Comparison of ENCODE assay signal across 23 cellular contexts in the genomic region with DNA sequence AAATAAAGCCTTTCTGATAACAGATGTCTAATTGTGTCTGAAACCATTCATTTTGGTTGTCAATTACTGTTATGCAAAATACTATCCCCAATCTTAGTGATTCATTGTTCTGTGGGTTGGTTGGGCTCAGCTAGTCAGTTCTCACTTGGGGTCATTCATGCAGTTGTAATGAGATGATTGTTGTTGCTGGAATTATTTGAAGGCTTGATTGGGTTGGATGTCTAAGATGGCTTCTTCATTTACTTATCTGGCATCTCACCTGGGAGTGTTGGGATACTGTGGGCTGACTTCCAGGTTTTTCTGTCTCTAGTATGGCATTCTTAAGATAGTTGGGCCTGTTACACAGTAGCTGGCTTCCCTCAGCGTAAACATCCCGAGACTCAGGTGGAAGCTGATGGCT.
"Had no signal": no experiment of that assay in that cellular context is flagged by ENCODE, and none has a peak within 500 bp of the region (broad histone marks: within the 10 kb centered on the region; RNA-seq: fewer than 3 reads in every experiment).

No MANE protein-coding gene starts in this region.

- H3K27me3 Mint-ChIP-seq: activated B cell treated with CpG ODN at 0.5 μM for 24 hours; activated CD4-positive, alpha-beta T cell treated with anti-CD3 and anti-CD28 coated beads for 36 hours; activated CD8-positive, alpha-beta T cell treated with anti-CD3 and anti-CD28 coated beads for 36 hours; T-helper 17 cell had no signal

- H3K4me3 Mint-ChIP-seq: activated B cell treated with CpG ODN at 0.5 μM for 24 hours; activated CD4-positive, alpha-beta T cell treated with anti-CD3 and anti-CD28 coated beads for 36 hours; activated CD8-positive, alpha-beta T cell treated with anti-CD3 and anti-CD28 coated beads for 36 hours; activated T-cell treated with anti-CD3 and anti-CD28 coated beads, Interleukin-2, amount 50 U/mL, for 72 hours; T-helper 17 cell had no signal

- DNase-seq: activated B cell treated with CpG ODN at 0.5 μM for 24 hours; activated CD4-positive, alpha-beta T cell treated with anti-CD3 and anti-CD28 coated beads for 36 hours; activated CD8-positive, alpha-beta memory T cell treated with anti-CD3 and anti-CD28 coated beads, Interleukin-2, amount 50 U/mL, for 4 hours; activated CD8-positive, alpha-beta T cell treated with anti-CD3 and anti-CD28 coated beads for 36 hours; activated naive CD4-positive, alpha-beta T cell treated with anti-CD3 and anti-CD28 coated beads, Interleukin-2, amount 50 U/mL, for 16 hours; activated T-cell treated with anti-CD3 and anti-CD28 coated beads, Interleukin-2, amount 50 U/mL, for 72 hours; amniotic stem cell; brain microvascular endothelial cell; IMR-90; Kasumi-1; KBM-7; NCI-H1092; NCI-H1417; NCI-H1930; NCI-H2171; NCI-H2227 treated with DMSO at 0.1 percent for 48 hours; NCI-H446 treated with DMSO at 0.1 percent for 48 hours; NCI-H526; NK-92 treated with Interleukin-12 subunit alpha and Interleukin-12 subunit beta, amount 100 ng/mL, for 24 hours; SIG-M5; T-helper 17 cell; T1000 had no signal

- H3K27ac Mint-ChIP-seq: activated B cell treated with CpG ODN at 0.5 μM for 24 hours; activated CD4-positive, alpha-beta T cell treated with anti-CD3 and anti-CD28 coated beads for 36 hours; activated CD8-positive, alpha-beta T cell treated with anti-CD3 and anti-CD28 coated beads for 36 hours; activated T-cell treated with anti-CD3 and anti-CD28 coated beads, Interleukin-2, amount 50 U/mL, for 72 hours; T-helper 17 cell had no signal

- H3K9me3 Mint-ChIP-seq: activated B cell treated with CpG ODN at 0.5 μM for 24 hours; activated CD8-positive, alpha-beta T cell treated with anti-CD3 and anti-CD28 coated beads for 36 hours; activated T-cell treated with anti-CD3 and anti-CD28 coated beads, Interleukin-2, amount 50 U/mL, for 72 hours had no signal

- FAIRE-seq: RCC 7860 had no signal
